In genomic region chr20:62406635-62407176, GRCh38 we compare ENCODE assay signal across 8 cellular contexts. TPM values are rescaled to one million over a fixed set of nuclear protein-coding genes. Genes with fewer than 3 reads are reported as not detected.
DNase-seq lines count a peak whose midpoint lies in the region; ATAC-seq and TF ChIP-seq lines count a peak whose summit lies in the region.

No MANE protein-coding gene starts in this region.

- DNase-seq in T-helper 17 cell = no peak
- no peak for DNase-seq in H4 (ENCODE audit: low spot score)
- DNase-seq in NCI-H1694 treated with DMSO at 0.1 percent for 48 hours (lab: John Stamatoyannopoulos, UW) = no peak

- peak overlapping the region; percentile 83 for H3K4me3 Mint-ChIP-seq in T-helper 17 cell
- peak overlapping the region; percentile 75 for H3K4me3 Mint-ChIP-seq in stimulated activated naive CD8-positive, alpha-beta T cell treated with anti-CD3 and anti-CD28 coated beads, Interleukin-15, Interleukin-2, amounts not matched to agents 100 ng/mL and 50 ng/mL, for 24 hours

- H3K27ac ChIP-seq in 22Rv1 = peak overlapping the region; percentile 74

- TF ChIP-seq CTCF in 22Rv1 (IDR thresholded peaks at IDR 0.05) = no peak

- no peaks in the 10 kb centered on the region for H3K9me3 ChIP-seq in T-helper 17 cell (ENCODE audit: control insufficient read depth, low read length, poor library complexity, severe bottlenecking)

- no peaks in the 10 kb centered on the region for H3K36me3 Mint-ChIP-seq in T-helper 17 cell (ENCODE audit: low read depth)
- no peaks in the 10 kb centered on the region for H3K36me3 Mint-ChIP-seq in stimulated activated naive CD8-positive, alpha-beta T cell treated with anti-CD3 and anti-CD28 coated beads, Interleukin-15, Interleukin-2, amounts not matched to agents 100 ng/mL and 50 ng/mL, for 24 hours (ENCODE audit: low read depth)

- peaks cover 22% of the 10 kb centered on the region for H3K4me1 Mint-ChIP-seq in T-helper 17 cell
- H3K4me1 Mint-ChIP-seq in stimulated activated naive CD8-positive, alpha-beta T cell treated with anti-CD3 and anti-CD28 coated beads, Interleukin-15, Interleukin-2, amounts not matched to agents 100 ng/mL and 50 ng/mL, for 24 hours (ENCODE audit: low read depth) = peaks cover 22% of the 10 kb centered on the region

- no peaks in the 10 kb centered on the region for H3K27me3 Mint-ChIP-seq in T-helper 17 cell
- H3K27me3 Mint-ChIP-seq in stimulated activated naive CD8-positive, alpha-beta T cell treated with anti-CD3 and anti-CD28 coated beads, Interleukin-15, Interleukin-2, amounts not matched to agents 100 ng/mL and 50 ng/mL, for 24 hours = peaks cover 4% of the 10 kb centered on the region

- ATAC-seq in GM21529 (IDR thresholded peaks at IDR 0.05; ENCODE audit: unreplicated experiment) (peak; percentile 2), T-helper 17 cell (no peak), GM21390 (IDR thresholded peaks at IDR 0.05; ENCODE audit: unreplicated experiment) (no peak)

- H3K9me3 Mint-ChIP-seq in stimulated activated naive CD8-positive, alpha-beta T cell treated with anti-CD3 and anti-CD28 coated beads, Interleukin-15, Interleukin-2, amounts not matched to agents 100 ng/mL and 50 ng/mL, for 24 hours = no peaks in the 10 kb centered on the region

- H3K27ac Mint-ChIP-seq in T-helper 17 cell = peak overlapping the region; percentile 67
- H3K27ac Mint-ChIP-seq in stimulated activated naive CD8-positive, alpha-beta T cell treated with anti-CD3 and anti-CD28 coated beads, Interleukin-15, Interleukin-2, amounts not matched to agents 100 ng/mL and 50 ng/mL, for 24 hours = no peak overlapping the region

- H3K4me3 ChIP-seq in iPS-11a (ENCODE audit: low read depth, low read length) = peak overlapping the region; percentile 45

RNA-seq across cellular contexts. Expression of gene CABLES2, which starts 0.4 kb away (rescaled TPM):
- 1 to 10 TPM; 4.5 to 5.6 TPM for total RNA-seq in T-helper 17 cell
- 2.4 and 4.8 TPM in 2 replicates for total RNA-seq in H4 (2014; rRNA removed; shearing (Covaris generic))

RNA-seq across cellular contexts. Expression of gene RPS21, which starts 19.8 kb away (rescaled TPM):
- 1,000 to 10,000 TPM; 2,821 to 2,836 TPM for total RNA-seq in T-helper 17 cell
- 2,095 and 2,204 TPM in 2 replicates for total RNA-seq in H4 (2014; rRNA removed; shearing (Covaris generic))

RNA-seq across cellular contexts. Expression of gene RBBP8NL, which starts 20.6 kb away (rescaled TPM):
- not detected for total RNA-seq in T-helper 17 cell
- not detected in 2 replicates for total RNA-seq in H4 (2014; rRNA removed; shearing (Covaris generic))

RNA-seq across cellular contexts. Expression of gene LAMA5, which starts 39.6 kb away (rescaled TPM):
- under 1 TPM; 0.50 to 0.72 TPM for total RNA-seq in T-helper 17 cell
- 4.4 and 4.5 TPM in 2 replicates for total RNA-seq in H4 (2014; rRNA removed; shearing (Covaris generic))
